1 cellular context compared by ENCODE assay signal in genomic region chr6:136890194-136890558, GRCh38.
TF ChIP-seq lines count a peak whose summit lies in the region.

No MANE protein-coding gene starts in this region.

TF ChIP-seq in HepG2, 621 proteins besides CTCF, POLR2A, EP300 and RAD21 (continued from another document):
- TF ChIP-seq PAXIP1 (CRISPR knock-in tag; conservative IDR thresholded peaks at IDR 0.05) = no peak
- TF ChIP-seq ZNF234 (CRISPR knock-in tag; conservative IDR thresholded peaks at IDR 0.05) = no peak
- TF ChIP-seq KLF11 (CRISPR knock-in tag; IDR thresholded peaks at IDR 0.05) = no peak
- no peak for TF ChIP-seq DMAP1 (CRISPR knock-in tag; IDR thresholded peaks at IDR 0.05)
- no peak for TF ChIP-seq SNRNP70 (IDR thresholded peaks at IDR 0.05; ENCODE audit: low read depth, low read length)
